ENCODE assay signal across 8 cellular contexts in the genomic region with DNA sequence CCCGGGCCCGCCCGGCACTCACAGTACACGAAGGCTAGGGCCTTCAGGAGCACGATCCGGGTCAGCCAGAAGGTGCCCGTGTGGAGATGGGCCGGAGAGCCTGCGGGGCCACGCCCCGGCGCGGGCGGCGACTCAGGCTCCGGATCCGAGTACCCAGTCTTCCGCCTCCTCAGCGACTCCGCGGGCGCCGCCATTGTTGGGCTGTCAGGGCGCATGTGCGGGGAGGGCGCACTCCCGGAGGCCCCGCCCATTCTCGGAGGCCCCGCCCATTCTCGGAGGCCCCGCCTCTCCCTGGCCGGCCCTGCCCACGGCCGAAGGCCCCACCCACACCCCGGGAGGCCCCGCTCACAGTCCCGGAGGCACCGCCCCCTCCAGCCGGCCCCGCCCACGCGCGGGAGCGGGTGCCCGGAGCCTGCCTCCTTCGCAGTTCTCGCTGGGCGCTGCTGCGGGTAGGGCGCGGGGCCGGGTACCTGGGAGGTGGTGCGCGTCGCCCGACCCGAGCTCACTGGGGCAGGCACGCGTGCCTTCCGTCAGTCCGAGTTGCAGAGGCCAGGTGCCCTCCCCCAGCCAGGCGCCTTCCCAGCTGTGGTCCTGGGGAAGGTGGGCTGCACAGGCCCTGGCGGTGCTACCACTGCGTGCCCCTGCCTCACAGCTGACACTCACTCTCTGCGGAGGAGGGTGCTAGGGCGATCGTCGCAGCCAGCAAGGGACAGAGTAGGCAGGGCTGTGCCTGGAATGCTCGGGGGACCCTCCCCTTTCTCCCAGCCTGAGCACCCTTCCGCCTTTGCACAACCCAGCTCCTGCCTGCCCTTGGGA. TPM values are rescaled to one million over a fixed set of nuclear protein-coding genes. Genes with fewer than 3 reads are reported as not detected.
DNase-seq lines count a peak whose midpoint lies in the region; ATAC-seq and TF ChIP-seq lines count a peak whose summit lies in the region.

A gene (minus strand): TSS at position 219 of the 816 bp plus-strand sequence. CDS start 4 bp downstream, at position 215.

- H3K36me3 ChIP-seq in left ventricle myocardium inferior (peaks cover 28% of the 10 kb centered on the region), prostate gland (no peaks in the 10 kb centered on the region), upper lobe of right lung (no peaks in the 10 kb centered on the region)

- POLR2A ChIA-PET in HEK293T (lab: Yijun Ruan, JAX): no interaction called here

- intact Hi-C loops in T-helper 1 cell treated with Interleukin-12 subunit alpha and Interleukin-12 subunit beta and Interleukin-4 antibody, amounts not matched to agents 30 ng/mL and 1 ng/mL, for 36 hours (cut with micrococcal nuclease): loop anchor here (1.0 to 2.0 kb wide), 4 partner anchors 34 to 444 kb away; a partner anchor contains a TSS
- intact Hi-C loops in left ventricle myocardium inferior (cut with micrococcal nuclease): no loop called here
- intact Hi-C loops in prostate gland (cut with DNase I): no loop called here
- intact Hi-C loops in upper lobe of right lung (cut with DNase I): no loop called here

- H3K27me3 ChIP-seq in left ventricle myocardium inferior (ENCODE audit: low read depth) (no peaks in the 10 kb centered on the region), prostate gland (replicated peaks; ENCODE audit: insufficient read depth) (no peaks in the 10 kb centered on the region), upper lobe of right lung (no peaks in the 10 kb centered on the region)

- peak; percentile 99 for ATAC-seq in upper lobe of right lung

- H3K9me3 ChIP-seq in left ventricle myocardium inferior (replicated peaks) (peaks cover 3% of the 10 kb centered on the region), prostate gland (no peaks in the 10 kb centered on the region), upper lobe of right lung (no peaks in the 10 kb centered on the region)

- TF ChIP-seq POLR2A in prostate gland (IDR thresholded peaks at IDR 0.05): peak; percentile 74

- H3K4me1 ChIP-seq in left ventricle myocardium inferior: peaks cover 39% of the 10 kb centered on the region
- peaks cover 13% of the 10 kb centered on the region for H3K4me1 ChIP-seq in prostate gland (replicated peaks)
- H3K4me1 ChIP-seq in upper lobe of right lung: peaks cover 12% of the 10 kb centered on the region

- H3K27ac ChIP-seq in left ventricle myocardium inferior (replicated peaks) (peak within 1 kb of the TSS; percentile 82), prostate gland (peak within 1 kb of the TSS; percentile 72 to 77), upper lobe of right lung (peak within 1 kb of the TSS; percentile 85)

- 14% methylated on average over 41 of the region's 71 CpGs for WGBS in prostate gland

- H3K4me3 ChIP-seq in GM08714 (ENCODE audit: low read length) (peak within 1 kb of the TSS; percentile 84), left ventricle myocardium inferior (peak within 1 kb of the TSS; percentile 85), prostate gland (peak within 1 kb of the TSS; percentile 68 to 82), upper lobe of right lung (peak within 1 kb of the TSS; percentile 98)

- DNase-seq in HEK293T (ENCODE audit: extremely low spot score) (peak; percentile 99), NCI-H1048 (lab: John Stamatoyannopoulos, UW) (peak; percentile 57), amniotic epithelial cell (ENCODE audit: low read depth) (peak; percentile 72), left ventricle myocardium inferior (peak; percentile 93), prostate gland (ENCODE audit: low spot score) (peak; percentile 93), upper lobe of right lung (peak; percentile 97)

- TF ChIP-seq CTCF in left ventricle myocardium inferior (IDR thresholded peaks at IDR 0.05; ENCODE audit: borderline replicate concordance): no peak
- TF ChIP-seq CTCF in prostate gland (IDR thresholded peaks at IDR 0.05): peak in 1 of 4 experiments; percentile 7
- TF ChIP-seq CTCF in upper lobe of right lung (IDR thresholded peaks at IDR 0.05): no peak

- CTCF ChIA-PET in HEK293T (lab: Yijun Ruan, JAX): no interaction called here

TF ChIP-seq in HEK293T, 16 proteins besides CTCF, POLR2A, EP300 and RAD21:
- no peak for TF ChIP-seq ZNF384 (IDR thresholded peaks at IDR 0.05)
- no peak for TF ChIP-seq FOXM1 (IDR thresholded peaks at IDR 0.05; ENCODE audit: borderline replicate concordance)

RNA-seq across cellular contexts. Expression of the gene that starts here (rescaled TPM):
- total RNA-seq in T-helper 1 cell treated with Interleukin-12 subunit alpha and Interleukin-12 subunit beta and Interleukin-4 antibody, amounts not matched to agents 30 ng/mL and 1 ng/mL, for 36 hours: 19.1 and 20.4 TPM in 2 replicates
- total RNA-seq in left ventricle myocardium inferior: 6.6 TPM
- 10 to 100 TPM; 86.1 to 87.5 TPM for total RNA-seq in prostate gland
- total RNA-seq in upper lobe of right lung: 19.0 TPM

Comparison
In these comparisons a context has a peak if more than half of its experiments do, and no peak if none do; other contexts are left out.
1. Peak in every context shown above with its lines: DNase-seq, ATAC-seq, H3K4me3 ChIP-seq and H3K27ac ChIP-seq.